ENCODE assay signal across 8 cellular contexts in the genomic region with DNA sequence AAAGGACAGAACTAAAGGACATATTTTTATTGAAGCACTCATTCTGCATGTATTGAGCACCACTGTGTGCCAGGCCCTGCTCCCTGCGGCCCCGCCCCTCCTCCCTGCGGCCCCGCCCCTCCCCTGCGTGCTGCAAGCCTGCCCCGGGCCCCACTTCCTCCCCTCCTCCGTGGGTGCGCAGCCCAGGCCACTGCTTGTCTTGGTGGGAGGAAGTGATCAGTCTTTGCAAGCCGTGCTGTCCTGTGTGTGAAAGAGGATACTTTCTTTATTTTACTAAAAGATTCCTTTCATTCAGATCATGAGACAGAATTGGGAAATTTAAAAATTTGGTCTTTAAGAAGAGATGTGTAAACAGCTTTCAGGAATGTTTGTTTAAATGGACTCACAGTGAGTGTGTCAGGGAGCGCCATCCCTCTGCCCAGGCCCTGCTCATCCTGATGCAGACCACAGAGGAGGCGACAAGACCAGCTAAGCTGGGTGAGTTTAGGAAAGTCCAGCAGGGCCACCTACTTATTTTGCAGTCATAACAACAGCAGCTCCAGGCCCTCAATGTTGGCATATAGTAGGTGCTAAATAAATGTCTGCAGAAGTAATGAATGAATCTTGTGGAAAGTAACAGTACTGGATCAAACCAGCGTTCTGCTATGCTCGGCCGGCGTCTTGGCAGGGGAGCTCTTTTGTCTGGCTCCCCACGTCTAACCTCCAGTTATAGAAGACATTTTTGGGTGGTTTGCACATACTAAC.
DNase-seq lines count a peak whose midpoint lies in the region; ATAC-seq, FAIRE-seq and TF ChIP-seq lines count a peak whose summit lies in the region.

No MANE protein-coding gene starts in this region.

- no peaks in the 10 kb centered on the region for H3K9me2 ChIP-seq in PC-3 (replicated peaks; ENCODE audit: low read length)

- peak overlapping the region; percentile 42 for H3K4me3 Mint-ChIP-seq in activated T-cell treated with anti-CD3 and anti-CD28 coated beads, Interleukin-2, amount 50 U/mL, for 24 hours
- H3K4me3 Mint-ChIP-seq in immature natural killer cell: peak overlapping the region; percentile 22 to 79 (median 54)
- H3K4me3 Mint-ChIP-seq in stimulated activated memory B cell treated with anti-CD40 and anti-IgM and Interleukin-4, amounts not matched to agents 10 μg/mL and 1 μg/mL and 100 μg/mL, for 72 hours: no peak overlapping the region

- H3K4me1 ChIP-seq in PC-3 (ENCODE audit: insufficient read depth, low read length): peaks cover 48% of the 10 kb centered on the region

- H3K9me3 ChIP-seq in PC-3 (ENCODE audit: low read length): no peaks in the 10 kb centered on the region

- H3K4me1 Mint-ChIP-seq in activated T-cell treated with anti-CD3 and anti-CD28 coated beads, Interleukin-2, amount 50 U/mL, for 24 hours (ENCODE audit: low read depth): peaks cover 67% of the 10 kb centered on the region
- peaks cover 14 to 16% of the 10 kb centered on the region in 2 donors for H3K4me1 Mint-ChIP-seq in immature natural killer cell
- peaks cover 10% of the 10 kb centered on the region for H3K4me1 Mint-ChIP-seq in stimulated activated memory B cell treated with anti-CD40 and anti-IgM and Interleukin-4, amounts not matched to agents 10 μg/mL and 1 μg/mL and 100 μg/mL, for 72 hours

- no peaks in the 10 kb centered on the region for H3K36me3 ChIP-seq in PC-3 (ENCODE audit: low read depth, low read length)

- DNase-seq in PC-3: peak; percentile 74
- peak; percentile 64 for DNase-seq in activated T-cell treated with anti-CD3 and anti-CD28 coated beads, Interleukin-2, amount 50 U/mL, for 24 hours
- peak; percentile 20 to 38 (median 25) for DNase-seq in immature natural killer cell
- DNase-seq in iPS-NIHi11 (ENCODE audit: low spot score): no peak
- no peak for DNase-seq in RCC 7860 (ENCODE audit: low spot score)

- peak overlapping the region; percentile 10; the same call in 1 of the 2 replicates for H3K4me3 ChIP-seq in PC-3 (ENCODE audit: low read length)

- FAIRE-seq in RCC 7860 (lab: Jason Lieb, UNC): no peak

- H3K36me3 Mint-ChIP-seq in activated T-cell treated with anti-CD3 and anti-CD28 coated beads, Interleukin-2, amount 50 U/mL, for 24 hours (ENCODE audit: low read depth): no peaks in the 10 kb centered on the region
- peaks cover 0 to 5% (median 0%) of the 10 kb centered on the region in 3 donors for H3K36me3 Mint-ChIP-seq in immature natural killer cell
- H3K36me3 Mint-ChIP-seq in stimulated activated memory B cell treated with anti-CD40 and anti-IgM and Interleukin-4, amounts not matched to agents 10 μg/mL and 1 μg/mL and 100 μg/mL, for 72 hours: no peaks in the 10 kb centered on the region

- no TSS peak for BruUV-seq in PC-3 (replicated peaks; lab: Mats Ljungman, UMichigan)

- H4K20me1 ChIP-seq in PC-3 (ENCODE audit: low read length): no peaks in the 10 kb centered on the region

- H3K9ac ChIP-seq in PC-3 (ENCODE audit: low read length): no peak overlapping the region

- CTCF ChIA-PET in PC-3 (lab: Charles Lee): no interaction called here

- peak overlapping the region; percentile 75 for H3K27ac ChIP-seq in PC-3 (ENCODE audit: low read length)

- TF ChIP-seq CTCF in PC-3 (conservative IDR thresholded peaks at IDR 0.05; ENCODE audit: low read depth, low read length): no peak

- intact Hi-C loops in PC-3 (cut with micrococcal nuclease): no loop called here

- no peaks in the 10 kb centered on the region for H3K27me3 ChIP-seq in PC-3 (ENCODE audit: low read length)

- peak overlapping the region; percentile 37 for H2AFZ ChIP-seq in PC-3 (ENCODE audit: low read length)

- ATAC-seq in PC-3 (peak; percentile 78), HG03521 (IDR thresholded peaks at IDR 0.05; ENCODE audit: unreplicated experiment) (no peak), HG03025 (IDR thresholded peaks at IDR 0.05; ENCODE audit: low FRiP score, unreplicated experiment) (no peak)
- ATAC-seq in stimulated activated memory B cell treated with anti-CD40 and anti-IgM and Interleukin-4, amounts not matched to agents 10 μg/mL and 1 μg/mL and 100 μg/mL, for 72 hours: peak; percentile 87

- H3K27ac Mint-ChIP-seq in activated T-cell treated with anti-CD3 and anti-CD28 coated beads, Interleukin-2, amount 50 U/mL, for 24 hours: peak overlapping the region; percentile 79
- H3K27ac Mint-ChIP-seq in immature natural killer cell: peak overlapping the region in 5 of 6 donors; percentile 34 to 61 (median 40)
- H3K27ac Mint-ChIP-seq in stimulated activated memory B cell treated with anti-CD40 and anti-IgM and Interleukin-4, amounts not matched to agents 10 μg/mL and 1 μg/mL and 100 μg/mL, for 72 hours: peak overlapping the region; percentile 39

- peak overlapping the region; percentile 60 for H3K4me2 ChIP-seq in PC-3 (ENCODE audit: low read length)

- no peaks in the 10 kb centered on the region for H3K27me3 Mint-ChIP-seq in activated T-cell treated with anti-CD3 and anti-CD28 coated beads, Interleukin-2, amount 50 U/mL, for 24 hours
- peaks cover 0 to 6% (median 2%) of the 10 kb centered on the region in 3 donors for H3K27me3 Mint-ChIP-seq in immature natural killer cell (ENCODE audit: low read depth in 3 of 3)
- H3K27me3 Mint-ChIP-seq in stimulated activated memory B cell treated with anti-CD40 and anti-IgM and Interleukin-4, amounts not matched to agents 10 μg/mL and 1 μg/mL and 100 μg/mL, for 72 hours: peaks cover under 1% of the 10 kb centered on the region

- no peaks in the 10 kb centered on the region for H3K79me2 ChIP-seq in PC-3 (ENCODE audit: low read length)

- no peaks in the 10 kb centered on the region for H3F3A ChIP-seq in PC-3 (ENCODE audit: low read length, unreplicated experiment)

- H3K9me3 Mint-ChIP-seq in activated T-cell treated with anti-CD3 and anti-CD28 coated beads, Interleukin-2, amount 50 U/mL, for 24 hours: no peaks in the 10 kb centered on the region
- no peaks in the 10 kb centered on the region for H3K9me3 Mint-ChIP-seq in immature natural killer cell
- H3K9me3 Mint-ChIP-seq in stimulated activated memory B cell treated with anti-CD40 and anti-IgM and Interleukin-4, amounts not matched to agents 10 μg/mL and 1 μg/mL and 100 μg/mL, for 72 hours: no peaks in the 10 kb centered on the region

- POLR2A ChIA-PET in PC-3 (lab: Charles Lee; ENCODE audit: unreplicated experiment): no interaction called here

Comparison
In these comparisons a context has a peak if more than half of its experiments do, and no peak if none do; other contexts are left out.
1. ATAC-seq: peak in PC-3 (single experiment) and stimulated activated memory B cell treated with anti-CD40 and anti-IgM and Interleukin-4, amounts not matched to agents 10 μg/mL and 1 μg/mL and 100 μg/mL, for 72 hours (single experiment); none in HG03521 (single experiment) and HG03025 (single experiment).
2. DNase-seq: peak in PC-3 (single experiment), activated T-cell treated with anti-CD3 and anti-CD28 coated beads, Interleukin-2, amount 50 U/mL, for 24 hours (single experiment) and immature natural killer cell (3 of 3); none in iPS-NIHi11 (single experiment) and RCC 7860 (single experiment).
3. Peak in every context shown above with its lines, with median percentiles within 50 percentile points of each other: H3K27ac Mint-ChIP-seq.